8 cellular contexts compared by ENCODE assay signal in genomic region chr6:27374824-27375612, GRCh38. TPM values are rescaled to one million over a fixed set of nuclear protein-coding genes. Genes with fewer than 3 reads are reported as not detected.
A peak's percentile ranks its signal among the peaks of the same experiment; 100 is the strongest.
DNase-seq lines count a peak whose midpoint lies in the region; ATAC-seq and TF ChIP-seq lines count a peak whose summit lies in the region.

No MANE protein-coding gene starts in this region.

- H3K36me3 ChIP-seq in gastroesophageal sphincter, result no peaks in the 10 kb centered on the region

- ATAC-seq in HG03159 (IDR thresholded peaks at IDR 0.05; ENCODE audit: unreplicated experiment) (peak; percentile 79), gastroesophageal sphincter (peak; percentile 95), GM21619 (IDR thresholded peaks at IDR 0.05; ENCODE audit: unreplicated experiment) (no peak)

- no peak for TF ChIP-seq POLR2A in gastroesophageal sphincter (IDR thresholded peaks at IDR 0.05)

- H3K4me3 ChIP-seq in gastroesophageal sphincter, result peak overlapping the region; percentile 61 to 78

- H3K36me3 Mint-ChIP-seq in activated naive CD4-positive, alpha-beta T cell treated with anti-CD3 and anti-CD28 coated beads, Interleukin-2, amount 10 ng/mL, durations not matched to agents 7 days and 5 days, result peaks cover 3% of the 10 kb centered on the region
- H3K36me3 Mint-ChIP-seq in neural crest cell (ENCODE audit: low read depth), result no peaks in the 10 kb centered on the region
- no peaks in the 10 kb centered on the region for H3K36me3 Mint-ChIP-seq in stimulated activated naive CD8-positive, alpha-beta T cell treated with anti-CD3 and anti-CD28 coated beads, Interleukin-15, Interleukin-2, amounts not matched to agents 100 ng/mL and 50 ng/mL, for 24 hours (ENCODE audit: low read depth)

- no peaks in the 10 kb centered on the region for H3K27me3 ChIP-seq in gastroesophageal sphincter

- H3K4me1 Mint-ChIP-seq in activated naive CD4-positive, alpha-beta T cell treated with anti-CD3 and anti-CD28 coated beads, Interleukin-2, amount 10 ng/mL, durations not matched to agents 7 days and 5 days, result peaks cover 23% of the 10 kb centered on the region
- peaks cover 20% of the 10 kb centered on the region for H3K4me1 Mint-ChIP-seq in neural crest cell
- peaks cover 21% of the 10 kb centered on the region for H3K4me1 Mint-ChIP-seq in stimulated activated naive CD8-positive, alpha-beta T cell treated with anti-CD3 and anti-CD28 coated beads, Interleukin-15, Interleukin-2, amounts not matched to agents 100 ng/mL and 50 ng/mL, for 24 hours (ENCODE audit: low read depth)

- CTCF ChIA-PET in activated naive CD4-positive, alpha-beta T cell treated with anti-CD3 and anti-CD28 coated beads, Interleukin-2, amount 10 ng/mL, durations not matched to agents 7 days and 5 days (lab: Charles Lee), result no interaction called here

- no peaks in the 10 kb centered on the region for H3K9me3 ChIP-seq in gastroesophageal sphincter

- H3K4me3 Mint-ChIP-seq in activated naive CD4-positive, alpha-beta T cell treated with anti-CD3 and anti-CD28 coated beads, Interleukin-2, amount 10 ng/mL, durations not matched to agents 7 days and 5 days, result peak overlapping the region; percentile 79
- H3K4me3 Mint-ChIP-seq in neural crest cell, result peak overlapping the region; percentile 96
- peak overlapping the region; percentile 85 for H3K4me3 Mint-ChIP-seq in stimulated activated naive CD8-positive, alpha-beta T cell treated with anti-CD3 and anti-CD28 coated beads, Interleukin-15, Interleukin-2, amounts not matched to agents 100 ng/mL and 50 ng/mL, for 24 hours

- WGBS in gastroesophageal sphincter (ENCODE audit: low coverage in 1 of 2), 2 donors, result 4% methylated on average over 14 of the region's 31 CpGs; no CpG with 5 or more reads in 1 of the 2 donors

- peak; percentile 81 for DNase-seq in DMS114 treated with DMSO at 0.1 percent for 48 hours (lab: John Stamatoyannopoulos, UW; ENCODE audit: unreplicated experiment)
- peak; percentile 55 for DNase-seq in RPMI8226
- DNase-seq in activated naive CD4-positive, alpha-beta T cell treated with anti-CD3 and anti-CD28 coated beads, Interleukin-2, amount 10 ng/mL, durations not matched to agents 7 days and 5 days, result peak; percentile 78
- DNase-seq in neural crest cell (ENCODE audit: low read depth, low spot score), result peak; percentile 36

- peak overlapping the region; percentile 79 for H3K27ac Mint-ChIP-seq in activated naive CD4-positive, alpha-beta T cell treated with anti-CD3 and anti-CD28 coated beads, Interleukin-2, amount 10 ng/mL, durations not matched to agents 7 days and 5 days
- no peak overlapping the region for H3K27ac Mint-ChIP-seq in neural crest cell (ENCODE audit: unreplicated experiment)
- H3K27ac Mint-ChIP-seq in stimulated activated naive CD8-positive, alpha-beta T cell treated with anti-CD3 and anti-CD28 coated beads, Interleukin-15, Interleukin-2, amounts not matched to agents 100 ng/mL and 50 ng/mL, for 24 hours, result no peak overlapping the region

- H3K27me3 Mint-ChIP-seq in activated naive CD4-positive, alpha-beta T cell treated with anti-CD3 and anti-CD28 coated beads, Interleukin-2, amount 10 ng/mL, durations not matched to agents 7 days and 5 days, result peaks cover 9% of the 10 kb centered on the region
- H3K27me3 Mint-ChIP-seq in neural crest cell (ENCODE audit: low read depth), result peaks cover 11% of the 10 kb centered on the region
- peaks cover 13% of the 10 kb centered on the region for H3K27me3 Mint-ChIP-seq in stimulated activated naive CD8-positive, alpha-beta T cell treated with anti-CD3 and anti-CD28 coated beads, Interleukin-15, Interleukin-2, amounts not matched to agents 100 ng/mL and 50 ng/mL, for 24 hours

- peak overlapping the region in 3 of 4 donors; percentile 33 to 66 (median 59) for H3K27ac ChIP-seq in gastroesophageal sphincter

- TF ChIP-seq EP300 in gastroesophageal sphincter (IDR thresholded peaks at IDR 0.05), result no peak

- TF ChIP-seq CTCF in gastroesophageal sphincter (IDR thresholded peaks at IDR 0.05) (no peak), neural crest cell (conservative IDR thresholded peaks at IDR 0.05) (no peak)

- peaks cover 0 to 20% (median 3%) of the 10 kb centered on the region in 3 donors for H3K4me1 ChIP-seq in gastroesophageal sphincter

- peaks cover 2% of the 10 kb centered on the region for H3K9me3 Mint-ChIP-seq in activated naive CD4-positive, alpha-beta T cell treated with anti-CD3 and anti-CD28 coated beads, Interleukin-2, amount 10 ng/mL, durations not matched to agents 7 days and 5 days
- peaks cover 2% of the 10 kb centered on the region for H3K9me3 Mint-ChIP-seq in neural crest cell
- no peaks in the 10 kb centered on the region for H3K9me3 Mint-ChIP-seq in stimulated activated naive CD8-positive, alpha-beta T cell treated with anti-CD3 and anti-CD28 coated beads, Interleukin-15, Interleukin-2, amounts not matched to agents 100 ng/mL and 50 ng/mL, for 24 hours

RNA-seq across cellular contexts. Expression of gene ZNF391, which starts 13.5 kb away (rescaled TPM):
- total RNA-seq in gastroesophageal sphincter, result 10 to 100 TPM in 1 of 4 donors, 1 to 10 TPM in 3; 2.7 to 15.9 (median 5.4) TPM
- total RNA-seq in neural crest cell, result 10.1 and 10.2 TPM in 2 replicates
